ENCODE assay signal across 8 cellular contexts in genomic region chr16:85612191-85612800, GRCh38. TPM values are rescaled to one million over a fixed set of nuclear protein-coding genes. Genes with fewer than 3 reads are reported as not detected.
A peak's percentile ranks its signal among the peaks of the same experiment; 100 is the strongest.
DNase-seq lines count a peak whose midpoint lies in the region; ATAC-seq and TF ChIP-seq lines count a peak whose summit lies in the region.

No MANE protein-coding gene starts in this region.

- H3K36me3 Mint-ChIP-seq in activated naive CD4-positive, alpha-beta T cell treated with anti-CD3 and anti-CD28 coated beads, Interleukin-2, amount 50 U/mL, for 24 hours: no peaks in the 10 kb centered on the region
- H3K36me3 Mint-ChIP-seq in progenitor cell of endocrine pancreas (ENCODE audit: insufficient read depth): no peaks in the 10 kb centered on the region

- H3K9me3 Mint-ChIP-seq in activated naive CD4-positive, alpha-beta T cell treated with anti-CD3 and anti-CD28 coated beads, Interleukin-2, amount 50 U/mL, for 24 hours: no peaks in the 10 kb centered on the region
- H3K9me3 Mint-ChIP-seq in progenitor cell of endocrine pancreas (ENCODE audit: low read depth): no peaks in the 10 kb centered on the region

- TF ChIP-seq CTCF in heart left ventricle (IDR thresholded peaks at IDR 0.05): no peak
- TF ChIP-seq CTCF in progenitor cell of endocrine pancreas (IDR thresholded peaks at IDR 0.05; ENCODE audit: unreplicated experiment): no peak

- H3K4me1 ChIP-seq in BLaER1: peaks cover 68% of the 10 kb centered on the region
- H3K4me1 ChIP-seq in heart left ventricle: peaks cover 9 to 78% (median 63%) of the 10 kb centered on the region in 12 donors

- H3K4me3 Mint-ChIP-seq in activated naive CD4-positive, alpha-beta T cell treated with anti-CD3 and anti-CD28 coated beads, Interleukin-2, amount 50 U/mL, for 24 hours: peak overlapping the region; percentile 58
- peak overlapping the region; percentile 64 for H3K4me3 Mint-ChIP-seq in progenitor cell of endocrine pancreas (ENCODE audit: low read depth)

- peaks cover 1% of the 10 kb centered on the region for H3K27me3 Mint-ChIP-seq in activated naive CD4-positive, alpha-beta T cell treated with anti-CD3 and anti-CD28 coated beads, Interleukin-2, amount 50 U/mL, for 24 hours
- H3K27me3 Mint-ChIP-seq in progenitor cell of endocrine pancreas: no peaks in the 10 kb centered on the region

- peak overlapping the region; percentile 96 for H3K27ac ChIP-seq in BLaER1
- H3K27ac ChIP-seq in heart left ventricle: peak overlapping the region; percentile 86 to 98 (median 94)

- intact Hi-C loops in heart left ventricle (cut with DNase I): loop anchor here in 7 of 10 donors (2.0 to 10.0 kb wide), 13 partner anchors 40 to 497 kb away; partner anchors contain the start of gene CIBAR2 (in 1 of the 7)

- peak overlapping the region; percentile 97 for H3K4me2 ChIP-seq in BLaER1

- H3K4me3 ChIP-seq in BLaER1 (peak overlapping the region; percentile 76), heart left ventricle (peak overlapping the region; percentile 36 to 82 (median 71))

- H3K27me3 ChIP-seq in BLaER1 (no peaks in the 10 kb centered on the region), heart left ventricle (no peaks in the 10 kb centered on the region)

- H3K9ac ChIP-seq in BLaER1: peak overlapping the region; percentile 85

- peak; percentile 7 to 57 (median 44) for ATAC-seq in heart left ventricle
- ATAC-seq in GM21528 (IDR thresholded peaks at IDR 0.05; ENCODE audit: low FRiP score, unreplicated experiment): no peak

- DNase-seq in GOT3 (lab: John Stamatoyannopoulos, UW) (peak; percentile 45), NCI-H748 treated with DMSO at 0.1 percent for 48 hours (lab: John Stamatoyannopoulos, UW) (peak; percentile 29), heart left ventricle (peak; percentile 77 to 90 (median 83)), progenitor cell of endocrine pancreas (ENCODE audit: low spot score, unreplicated experiment) (no peak), midbrain (lab: John Stamatoyannopoulos, UW) (no peak)

- no peaks in the 10 kb centered on the region; the same call in 1 of the 2 replicates for H3K36me3 ChIP-seq in BLaER1
- H3K36me3 ChIP-seq in heart left ventricle: no peaks in the 10 kb centered on the region

- H3K4me1 Mint-ChIP-seq in activated naive CD4-positive, alpha-beta T cell treated with anti-CD3 and anti-CD28 coated beads, Interleukin-2, amount 50 U/mL, for 24 hours: peaks cover 35% of the 10 kb centered on the region
- H3K4me1 Mint-ChIP-seq in progenitor cell of endocrine pancreas (ENCODE audit: low read depth): peaks cover 34% of the 10 kb centered on the region

- H4K20me1 ChIP-seq in BLaER1: peaks cover 65% of the 10 kb centered on the region

- TF ChIP-seq POLR2A in heart left ventricle (IDR thresholded peaks at IDR 0.05): no peak

- WGBS in heart left ventricle, 4 donors: 0 to 2% (median 1%) methylated on average over 13 to 38 of the region's 38 CpGs

- H3K27ac Mint-ChIP-seq in activated naive CD4-positive, alpha-beta T cell treated with anti-CD3 and anti-CD28 coated beads, Interleukin-2, amount 50 U/mL, for 24 hours: no peak overlapping the region
- peak overlapping the region; percentile 90 for H3K27ac Mint-ChIP-seq in progenitor cell of endocrine pancreas

- H3K9me3 ChIP-seq in BLaER1 (no peaks in the 10 kb centered on the region), heart left ventricle (no peaks in the 10 kb centered on the region)

RNA-seq across cellular contexts. Expression of gene GSE1, which starts 0.8 kb away (rescaled TPM):
- total RNA-seq in heart left ventricle: 10 to 100 TPM; 23.4 to 48.4 (median 38.5) TPM
- polyA plus RNA-seq in heart left ventricle: 10 to 100 TPM; 18.1 to 35.3 TPM
- total RNA-seq in progenitor cell of endocrine pancreas: 136 and 143 TPM in 2 replicates

Comparison
In these comparisons a context has a peak if more than half of its experiments do, and no peak if none do; other contexts are left out.
1. DNase-seq: peak in GOT3 (single experiment), NCI-H748 treated with DMSO at 0.1 percent for 48 hours (single experiment) and heart left ventricle (5 of 5); none in progenitor cell of endocrine pancreas (single experiment) and midbrain (single experiment).